14 cellular contexts compared by ENCODE assay signal in genomic region chr12:92506891-92507290, GRCh38.
A peak's percentile ranks its signal among the peaks of the same experiment; 100 is the strongest.
DNase-seq lines count a peak whose midpoint lies in the region; ATAC-seq and TF ChIP-seq lines count a peak whose summit lies in the region.
"Had no signal": no experiment of that assay in that cellular context is flagged by ENCODE, and none has a peak within 500 bp of the region (broad histone marks: within the 10 kb centered on the region; RNA-seq: fewer than 3 reads in every experiment).

No MANE protein-coding gene starts in this region.

- no peak overlapping the region for H2BK20ac ChIP-seq in H9 (ENCODE audit: low read depth, low read length, poor library complexity, severe bottlenecking)

- H2AK5ac ChIP-seq in H9 (ENCODE audit: insufficient read length, low read length), result no peak overlapping the region

- H3K9ac ChIP-seq in H9 (ENCODE audit: extremely low read depth, insufficient read length, low read length) (no peak overlapping the region), fibroblast of lung (ENCODE audit: insufficient read depth, low read length) (no peak overlapping the region), smooth muscle cell (ENCODE audit: low read depth) (no peak overlapping the region)

- H3K79me1 ChIP-seq in H9 (ENCODE audit: insufficient read depth, low read depth, low read length, poor library complexity, severe bottlenecking), result no peaks in the 10 kb centered on the region

- H3K4me3 ChIP-seq in fibroblast of lung (replicated peaks in 1 of 4; ENCODE audit: control extremely low read depth in 1 of 4, insufficient read depth in 1 of 4, low read depth in 3 of 4, low read length in 4 of 4) (no peak overlapping the region), smooth muscle cell (no peak overlapping the region)

- H3K79me2 ChIP-seq in H9 (ENCODE audit: insufficient read depth, low read length), result no peaks in the 10 kb centered on the region
- H3K79me2 ChIP-seq in fibroblast of lung (ENCODE audit: control insufficient read depth, insufficient read depth, low read length), result no peaks in the 10 kb centered on the region
- H3K79me2 ChIP-seq in smooth muscle cell (ENCODE audit: low read depth), result no peaks in the 10 kb centered on the region

- peak overlapping the region in 1 of 3 experiments; percentile 50; a peak in 2 of 7 replicates for H3K27ac Mint-ChIP-seq in H9
- H3K27ac Mint-ChIP-seq in activated B cell treated with CpG ODN at 0.5 μM for 24 hours, result peak overlapping the region; percentile 94
- H3K27ac Mint-ChIP-seq: stimulated activated memory B cell treated with anti-CD40 and anti-IgM and Interleukin-4, amounts not matched to agents 10 μg/mL and 1 μg/mL and 100 μg/mL, for 72 hours had no signal

- no peaks in the 10 kb centered on the region for H3K4me1 ChIP-seq in H9 (ENCODE audit: insufficient read depth, low read length)
- peaks cover 12% of the 10 kb centered on the region for H3K4me1 ChIP-seq in fibroblast of lung (ENCODE audit: control insufficient read depth, extremely low read depth, insufficient read depth, low read length)
- peaks cover 34% of the 10 kb centered on the region for H3K4me1 ChIP-seq in smooth muscle cell (ENCODE audit: low read depth)

- H3K4me1 Mint-ChIP-seq in H9 (peaks cover 21 to 33% of the 10 kb centered on the region in 2 experiments), activated B cell treated with CpG ODN at 0.5 μM for 24 hours (peaks cover 67% of the 10 kb centered on the region)

- no peak overlapping the region for H3K18ac ChIP-seq in H9 (ENCODE audit: insufficient read length, low read depth, low read length)

- intact Hi-C loops in activated B cell treated with CpG ODN at 0.5 μM for 24 hours (cut with micrococcal nuclease), result no loop called here
- intact Hi-C loops in sciatic nerve (cut with DNase I), result loop anchor here (10.0 kb wide), 1 partner anchor 362 kb away; the partner anchor contains the start of gene BTG1

- H3F3A ChIP-seq in smooth muscle cell (ENCODE audit: low read depth), result no peaks in the 10 kb centered on the region

- H3K56ac ChIP-seq in H9 (ENCODE audit: insufficient read length, low read depth, low read length), result no peak overlapping the region

- H3K36me3 Mint-ChIP-seq in H9 (ENCODE audit: insufficient read depth in 1 of 3, low read depth in 3 of 3) (no peaks in the 10 kb centered on the region; a peak in 1 of 7 replicates), activated B cell treated with CpG ODN at 0.5 μM for 24 hours (ENCODE audit: low read depth) (peaks cover 1% of the 10 kb centered on the region)

- no peak overlapping the region for H4K5ac ChIP-seq in H9 (ENCODE audit: insufficient read length, low read depth, low read length)

- 0 out of 2 replicates have a peak overlapping the region, but pooled peaks have one; percentile 57 for H3K14ac ChIP-seq in H9 (ENCODE audit: insufficient read depth, low read length)

- H2BK15ac ChIP-seq in H9 (ENCODE audit: low read depth, low read length), result no peak overlapping the region

- H4K20me1 ChIP-seq in H9 (ENCODE audit: control insufficient read depth, insufficient read depth, insufficient read length), result no peaks in the 10 kb centered on the region
- H4K20me1 ChIP-seq in fibroblast of lung (ENCODE audit: control insufficient read depth, extremely low read depth, insufficient read depth, low read length), result no peaks in the 10 kb centered on the region
- no peaks in the 10 kb centered on the region for H4K20me1 ChIP-seq in smooth muscle cell (ENCODE audit: low read depth)

- H2AFZ ChIP-seq in H9 (ENCODE audit: low read length) (no peak overlapping the region), fibroblast of lung (ENCODE audit: low read length) (peak overlapping the region; percentile 33), smooth muscle cell (ENCODE audit: low read depth) (peak overlapping the region; percentile 37)

- H3K4me3 Mint-ChIP-seq in H9 (no peak overlapping the region), activated B cell treated with CpG ODN at 0.5 μM for 24 hours (peak overlapping the region; percentile 56)

- no peak overlapping the region for H3K4ac ChIP-seq in H9 (ENCODE audit: low read depth, low read length)

- CTCF ChIA-PET in activated B cell treated with CpG ODN at 0.5 μM for 24 hours (lab: Charles Lee), result interaction anchor here (1.2 to 6.7 kb wide), 3 partner anchors 33 to 361 kb away, joined by 3 to 58 read pairs (median 4); partner anchors contain the start of gene BTG1

- no peaks in the 10 kb centered on the region for H3K9me3 Mint-ChIP-seq in H9
- H3K9me3 Mint-ChIP-seq in activated B cell treated with CpG ODN at 0.5 μM for 24 hours, result peaks cover 2% of the 10 kb centered on the region

- H3K4me2 ChIP-seq in H9 (ENCODE audit: insufficient read depth, insufficient read length, low read length), result no peak overlapping the region
- H3K4me2 ChIP-seq in fibroblast of lung (ENCODE audit: extremely low read depth, insufficient read depth, low read length), result no peak overlapping the region
- H3K4me2 ChIP-seq in smooth muscle cell, result peak overlapping the region; percentile 58

- DNase-seq in H9 (no peak), activated B cell treated with CpG ODN at 0.5 μM for 24 hours (no peak), fibroblast of lung (ENCODE audit: low read depth in 2 of 2) (no peak), smooth muscle cell (lab: John Stamatoyannopoulos, UW; ENCODE audit: unreplicated experiment) (no peak), NCI-H2107 treated with DMSO at 0.1 percent for 48 hours (lab: John Stamatoyannopoulos, UW; ENCODE audit: unreplicated experiment) (no peak), sciatic nerve (ENCODE audit: low spot score) (no peak)
- no peak for DNase-seq in stimulated activated CD4-positive, alpha-beta T cell treated with anti-CD3 and anti-CD28 coated beads, Interleukin-12 subunit alpha, Interleukin-12 subunit beta, amount 100 ng/mL, for 4 hours
- DNase-seq: GOT3; MM.1S; naive thymus-derived CD8-positive, alpha-beta T cell; NCI-H446; T1000 had no signal

- H3K23ac ChIP-seq in H9 (ENCODE audit: insufficient read length, low read depth, low read length), result no peak overlapping the region

- WGBS in H9 (ENCODE audit: extremely low coverage, insufficient read length, low lambda C conversion rate), result no CpG with 5 or more reads among the region's 3 CpGs
- WGBS in smooth muscle cell (ENCODE audit: low lambda C conversion rate), result 64% methylated on average over 3 of the region's 3 CpGs

- POLR2A ChIA-PET in activated B cell treated with CpG ODN at 0.5 μM for 24 hours (lab: Charles Lee), result interaction anchor here (0.5 to 11.4 kb wide), 11 partner anchors 10 to 363 kb away, joined by 3 to 167 read pairs (median 14); partner anchors contain the start of gene BTG1

- H4K8ac ChIP-seq in H9 (replicated peaks; ENCODE audit: insufficient read length, low read depth, low read length), result no peak overlapping the region

- no peak overlapping the region for H4K91ac ChIP-seq in H9 (ENCODE audit: insufficient read length, low read depth, low read length)

- H3K27ac ChIP-seq in H9 (ENCODE audit: insufficient read length, low read depth, low read length) (no peak overlapping the region), fibroblast of lung (ENCODE audit: insufficient read depth, low read length) (no peak overlapping the region), smooth muscle cell (ENCODE audit: low read depth) (peak overlapping the region; percentile 42)

- ATAC-seq in activated B cell treated with CpG ODN at 0.5 μM for 24 hours (ENCODE audit: low read depth) (no peak), sciatic nerve (no peak)
- ATAC-seq: naive thymus-derived CD8-positive, alpha-beta T cell; Panc1; stimulated activated memory B cell treated with anti-CD40 and anti-IgM and Interleukin-4, amounts not matched to agents 10 μg/mL and 1 μg/mL and 100 μg/mL, for 72 hours had no signal

- H3K9me3 ChIP-seq in H9 (ENCODE audit: control insufficient read depth, low read depth, low read length), result no peaks in the 10 kb centered on the region
- no peaks in the 10 kb centered on the region for H3K9me3 ChIP-seq in fibroblast of lung (ENCODE audit: control insufficient read depth, insufficient read depth, low read depth, low read length)
- H3K9me3 ChIP-seq in smooth muscle cell (replicated peaks; ENCODE audit: low read depth), result no peaks in the 10 kb centered on the region

- no peak overlapping the region for H2BK120ac ChIP-seq in H9 (ENCODE audit: low read depth, low read length, poor library complexity, severe bottlenecking)

- no peaks in the 10 kb centered on the region for H3K27me3 Mint-ChIP-seq in H9 (ENCODE audit: low read depth)
- H3K27me3 Mint-ChIP-seq in activated B cell treated with CpG ODN at 0.5 μM for 24 hours, result no peaks in the 10 kb centered on the region
- H3K27me3 Mint-ChIP-seq: naive thymus-derived CD8-positive, alpha-beta T cell; stimulated activated memory B cell treated with anti-CD40 and anti-IgM and Interleukin-4, amounts not matched to agents 10 μg/mL and 1 μg/mL and 100 μg/mL, for 72 hours had no signal

- no peak for TF ChIP-seq CTCF in H9 (conservative IDR thresholded peaks at IDR 0.05)
- no peak for TF ChIP-seq CTCF in activated B cell treated with CpG ODN at 0.5 μM for 24 hours (IDR thresholded peaks at IDR 0.05)
- TF ChIP-seq CTCF in fibroblast of lung (conservative IDR thresholded peaks at IDR 0.05 in 1 of 2, IDR thresholded peaks at IDR 0.05 in 1 of 2; ENCODE audit: low read depth in 1 of 2, low read length in 2 of 2), result no peak
- TF ChIP-seq CTCF in smooth muscle cell (IDR thresholded peaks at IDR 0.05; ENCODE audit: borderline replicate concordance, insufficient read depth, poor library complexity, severe bottlenecking), result no peak

- no peak overlapping the region for H2BK12ac ChIP-seq in H9 (ENCODE audit: insufficient read length, low read depth, low read length)

- no peaks in the 10 kb centered on the region; the same call in 1 of the 2 replicates for H3K27me3 ChIP-seq in H9 (ENCODE audit: insufficient read depth, low read length)
- H3K27me3 ChIP-seq in fibroblast of lung (ENCODE audit: control insufficient read depth, insufficient read depth, low read length), result no peaks in the 10 kb centered on the region
- H3K27me3 ChIP-seq in smooth muscle cell (ENCODE audit: low read depth), result no peaks in the 10 kb centered on the region

- no peak overlapping the region for H2BK5ac ChIP-seq in H9 (ENCODE audit: insufficient read length, low read length)

- no peak overlapping the region for H3T11ph ChIP-seq in H9 (ENCODE audit: low read length)

- H3K23me2 ChIP-seq in H9 (ENCODE audit: insufficient read length, low read depth, low read length, poor library complexity, severe bottlenecking), result no peaks in the 10 kb centered on the region

- H3K36me3 ChIP-seq in fibroblast of lung (ENCODE audit: control insufficient read depth, insufficient read depth, low read length) (no peaks in the 10 kb centered on the region), smooth muscle cell (ENCODE audit: low read depth) (no peaks in the 10 kb centered on the region)
